3 cellular contexts compared by ENCODE assay signal in genomic region chr15:70943260-70943659, GRCh38. TPM values are rescaled to one million over a fixed set of nuclear protein-coding genes. Genes with fewer than 3 reads are reported as not detected.
"Had no signal": no experiment of that assay in that cellular context is flagged by ENCODE, and none has a peak within 500 bp of the region (broad histone marks: within the 10 kb centered on the region; RNA-seq: fewer than 3 reads in every experiment).

No MANE protein-coding gene starts in this region.

RNA-seq across cellular contexts. Expression of gene LRRC49, which starts 50.6 kb away (rescaled TPM):
- total RNA-seq: activated CD4-positive, alpha-beta memory T cell treated with anti-CD3 and anti-CD28 coated beads, Interleukin-2, amount 10 ng/mL, durations not matched to agents 7 days and 5 days; activated CD4-positive, alpha-beta T cell treated with anti-CD3 and anti-CD28 coated beads, Interleukin-2, amount 10 ng/mL, durations not matched to agents 7 days and 5 days; activated naive CD8-positive, alpha-beta T cell treated with anti-CD3 and anti-CD28 coated beads, Interleukin-2, amount 10 ng/mL, durations not matched to agents 7 days and 5 days had no signal

RNA-seq across cellular contexts. Expression of gene THAP10, which starts 51.0 kb away (rescaled TPM):
- total RNA-seq: activated CD4-positive, alpha-beta T cell treated with anti-CD3 and anti-CD28 coated beads, Interleukin-2, amount 10 ng/mL, durations not matched to agents 7 days and 5 days; activated naive CD8-positive, alpha-beta T cell treated with anti-CD3 and anti-CD28 coated beads, Interleukin-2, amount 10 ng/mL, durations not matched to agents 7 days and 5 days had no signal
